In the genomic region with DNA sequence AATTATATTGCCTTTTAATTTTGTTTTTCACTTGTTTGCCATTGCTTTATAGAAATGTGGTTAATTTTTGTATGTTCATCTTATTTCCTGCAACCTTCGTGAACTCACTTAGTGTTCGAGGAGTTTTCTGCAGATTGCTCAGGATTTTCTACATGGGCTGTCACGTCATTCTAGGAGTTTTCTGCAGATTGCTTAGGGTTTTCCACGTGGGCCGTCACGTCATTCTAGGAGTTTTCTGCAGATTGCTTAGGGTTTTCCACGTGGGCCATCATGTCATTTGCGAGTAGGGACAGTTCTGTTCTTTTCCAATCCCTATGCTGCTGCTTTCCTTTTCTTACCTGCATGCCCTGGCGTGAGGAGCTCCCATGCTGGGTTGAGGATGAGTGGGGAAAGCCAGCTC, we compare ENCODE assay signal across 7 cellular contexts.
DNase-seq lines count a peak whose midpoint lies in the region; ATAC-seq, FAIRE-seq and TF ChIP-seq lines count a peak whose summit lies in the region.
"Not testable (repeated sequence)": the region's sequence is repeated elsewhere in the genome, so short reads cannot be mapped to it uniquely, and the experiment has no call there.

No MANE protein-coding gene starts in this region.

- not testable (repeated sequence) for H3K23ac ChIP-seq in H1 (ENCODE audit: insufficient read length)

- not testable (repeated sequence) for H4K20me1 ChIP-seq in GM23338 (replicated peaks; ENCODE audit: insufficient read depth); K562 (replicated peaks; ENCODE audit: control insufficient read depth, insufficient read depth, low read length); H1 (replicated peaks in 1 of 2; ENCODE audit: control insufficient read depth in 1 of 2, insufficient read depth in 2 of 2, low read length in 2 of 2); endothelial cell of umbilical vein (replicated peaks; ENCODE audit: control insufficient read depth, extremely low read depth, insufficient read depth, low read length); HepG2 (ENCODE audit: insufficient read depth, low read length)

- not testable (repeated sequence) for H3K27me3 ChIP-seq in GM23338 (ENCODE audit: insufficient read depth); K562 (ENCODE audit: control insufficient read depth in 2 of 2, insufficient read depth in 2 of 2, low read length in 2 of 2); H1 (replicated peaks in 1 of 4; ENCODE audit: control insufficient read depth in 3 of 4, extremely low read depth in 1 of 4, insufficient read depth in 3 of 4, low read length in 3 of 4); endothelial cell of umbilical vein (ENCODE audit: control insufficient read depth in 2 of 2, insufficient read depth in 2 of 2, low read length in 2 of 2)
- peaks cover 0 to 27% of the 10 kb centered on the region in 2 experiments; a peak in 4 of 5 replicates for H3K27me3 ChIP-seq in HepG2 (ENCODE audit: control insufficient read depth in 1 of 2, insufficient read depth in 2 of 2, low read length in 2 of 2)

- not testable (repeated sequence) for H3K27ac ChIP-seq in GM23338 (ENCODE audit: low read depth); K562 (ENCODE audit: extremely low read depth, low read depth, low read length); H1 (ENCODE audit: low read depth, low read length); endothelial cell of umbilical vein (ENCODE audit: insufficient read depth, low read depth, low read length); HepG2 (ENCODE audit: extremely low read length, insufficient read depth, low read length)
- peak overlapping the region; percentile 28 for H3K27ac ChIP-seq in KOPT-K1 (ENCODE audit: low read depth, low read length, poor library complexity, severe bottlenecking)

- H3K36me3 ChIP-seq in GM23338 (ENCODE audit: insufficient read depth); KOPT-K1 (ENCODE audit: insufficient read depth, low read length); K562 (ENCODE audit: control insufficient read depth, insufficient read depth, low read length); H1 (ENCODE audit: control insufficient read depth in 2 of 4, insufficient read depth in 4 of 4, low read length in 3 of 4); endothelial cell of umbilical vein (ENCODE audit: control insufficient read depth in 2 of 2, extremely low read depth in 1 of 2, insufficient read depth in 2 of 2, low read length in 2 of 2); HepG2 (replicated peaks in 1 of 2; ENCODE audit: control insufficient read depth in 1 of 2, insufficient read depth in 2 of 2, low read length in 2 of 2): not testable (repeated sequence)

- H3K4me3 ChIP-seq in GM23338; K562; H1 (ENCODE audit: extremely low read depth in 1 of 4, insufficient read depth in 2 of 4, low read depth in 3 of 4, low read length in 4 of 4); endothelial cell of umbilical vein (replicated peaks in 1 of 3; ENCODE audit: insufficient read depth in 1 of 3, low read depth in 1 of 3, low read length in 3 of 3); HepG2 (replicated peaks in 1 of 3; ENCODE audit: insufficient read depth in 1 of 3, low read depth in 2 of 3, low read length in 3 of 3): not testable (repeated sequence)

- H4K5ac ChIP-seq in H1 (ENCODE audit: insufficient read length, low read depth, low read length), result not testable (repeated sequence)

- TF ChIP-seq EP300 in K562 (IDR thresholded peaks at IDR 0.05; ENCODE audit: low read length); H1 (IDR thresholded peaks at IDR 0.05; ENCODE audit: borderline replicate concordance in 1 of 2, low read depth in 2 of 2, low read length in 2 of 2); HepG2 (IDR thresholded peaks at IDR 0.05; ENCODE audit: low read depth in 2 of 2, low read length in 2 of 2); HepG2 (CRISPR knock-in tag; IDR thresholded peaks at IDR 0.05; ENCODE audit: borderline replicate concordance): not testable (repeated sequence)

- not testable (repeated sequence) for H3K36me3 Mint-ChIP-seq in GM23338 (ENCODE audit: low read depth); progenitor cell of endocrine pancreas (ENCODE audit: insufficient read depth)

- TF ChIP-seq RAD21 in K562 (CRISPR knock-in tag; conservative IDR thresholded peaks at IDR 0.05 in 1 of 2, IDR thresholded peaks at IDR 0.05 in 1 of 2); H1 (IDR thresholded peaks at IDR 0.05 in 1 of 2, conservative IDR thresholded peaks at IDR 0.05 in 1 of 2; ENCODE audit: low read depth in 2 of 2, low read length in 2 of 2); HepG2 (CRISPR knock-in tag; IDR thresholded peaks at IDR 0.05): not testable (repeated sequence)

- H2AFZ ChIP-seq in GM23338; K562 (ENCODE audit: low read depth, low read length); H1 (ENCODE audit: low read length); endothelial cell of umbilical vein (ENCODE audit: low read depth, low read length); HepG2 (ENCODE audit: low read length): not testable (repeated sequence)

- H3K79me2 ChIP-seq in GM23338 (replicated peaks; ENCODE audit: insufficient read depth); K562 (ENCODE audit: control insufficient read depth, insufficient read depth, low read length); H1 (ENCODE audit: control insufficient read depth in 1 of 2, insufficient read depth in 2 of 2, low read length in 2 of 2); endothelial cell of umbilical vein (ENCODE audit: control insufficient read depth, insufficient read depth, low read length); HepG2 (ENCODE audit: insufficient read depth, low read length): not testable (repeated sequence)

- in situ Hi-C loops in K562 (cut with MboI); HepG2 (cut with HindIII; ENCODE audit: extremely low pct_ligation_motif_present, low pct_unique_long_range_greater_than_20kb): not testable (repeated sequence)

- CTCF ChIA-PET in K562 (lab: Yijun Ruan, JAX; ENCODE audit: low intra/inter-chr PET ratio); endothelial cell of umbilical vein (lab: Charles Lee); HepG2 (lab: Yijun Ruan, JAX; ENCODE audit: low intra/inter-chr PET ratio, low total read pairs): not testable (repeated sequence)
- CTCF ChIA-PET in H1 (lab: Charles Lee; ENCODE audit: partially characterized antibody), result interaction anchor here (0.9 kb wide), 1 partner anchor 22 kb away, joined by 3 read pairs; no protein-coding TSS in a partner anchor

- H3K27ac Mint-ChIP-seq in GM23338, result not testable (repeated sequence)
- peak overlapping the region; percentile 53 for H3K27ac Mint-ChIP-seq in progenitor cell of endocrine pancreas

- not testable (repeated sequence) for BruUV-seq in K562 (replicated peaks; lab: Mats Ljungman, UMichigan); endothelial cell of umbilical vein (replicated peaks; lab: Mats Ljungman, UMichigan); HepG2 (replicated peaks; lab: Mats Ljungman, UMichigan)

- dilution Hi-C loops in endothelial cell of umbilical vein (cut with MboI; ENCODE audit: extremely low pct_ligation_motif_present, low sequenced_read_pairs), result not testable (repeated sequence)

- FAIRE-seq in K562 (lab: Jason Lieb, UNC) (peak; percentile 46), H1 (lab: Jason Lieb, UNC) (peak; percentile 90), endothelial cell of umbilical vein (lab: Jason Lieb, UNC) (peak; percentile 70), HepG2 (lab: Jason Lieb, UNC) (peak; percentile 30)

- WGBS in K562 (ENCODE audit: insufficient coverage, low coverage, missing lambda C conversion rate), result 6% methylated on average over 8 of the region's 9 CpGs
- 75% methylated on average over 9 of the region's 9 CpGs; no CpG with 5 or more reads in 1 of the 2 experiments for WGBS in H1 (ENCODE audit: extremely low coverage in 1 of 2, insufficient coverage in 1 of 2, insufficient read length in 1 of 2, insufficient replicate concordance in 2 of 2, low coverage in 1 of 2, low lambda C conversion rate in 2 of 2, missing lambda C conversion rate in 1 of 2), 2 experiments
- WGBS in HepG2 (ENCODE audit: low lambda C conversion rate), result 30% methylated on average over 9 of the region's 9 CpGs

- not testable (repeated sequence) for H3K79me1 ChIP-seq in H1 (ENCODE audit: low read depth, low read length)

- ATAC-seq in GM23338, result 0 out of 3 replicates have a peak, but pooled peaks have one; percentile 10
- ATAC-seq in K562, HepG2: not testable (repeated sequence)

- not testable (repeated sequence) for H2BK12ac ChIP-seq in H1 (ENCODE audit: low read depth, low read length)

- POLR2A ChIA-PET in K562 (lab: Yijun Ruan, JAX); H1 (lab: Charles Lee; ENCODE audit: partially characterized antibody); endothelial cell of umbilical vein (lab: Charles Lee); HepG2 (lab: Yijun Ruan, JAX): not testable (repeated sequence)

- H3K56ac ChIP-seq in H1 (replicated peaks; ENCODE audit: insufficient read length, low read depth, low read length), result not testable (repeated sequence)

- H4K8ac ChIP-seq in H1 (ENCODE audit: extremely low read depth, insufficient read depth, low read length), result not testable (repeated sequence)

- not testable (repeated sequence) for H3K4me1 ChIP-seq in GM23338 (ENCODE audit: insufficient read depth); H1 (replicated peaks in 1 of 4; ENCODE audit: control insufficient read depth in 3 of 4, insufficient read depth in 4 of 4, low read length in 3 of 4); endothelial cell of umbilical vein (ENCODE audit: control insufficient read depth, extremely low read depth, insufficient read depth, low read length)
- H3K4me1 ChIP-seq in K562 (replicated peaks in 1 of 2; ENCODE audit: control insufficient read depth in 2 of 2, insufficient read depth in 2 of 2, low read length in 2 of 2) (peaks cover 0 to 11% of the 10 kb centered on the region in 2 experiments; a peak in 3 of 5 replicates), HepG2 (ENCODE audit: insufficient read depth, low read length) (peaks cover 39% of the 10 kb centered on the region)

- H3K9me1 ChIP-seq in K562 (ENCODE audit: control insufficient read depth, insufficient read depth, low read length); endothelial cell of umbilical vein (replicated peaks; ENCODE audit: control insufficient read depth, extremely low read depth, insufficient read depth, low read length): not testable (repeated sequence)

- DNase-seq in GM23338 (ENCODE audit: low spot score); K562 (ENCODE audit: extremely low read depth in 1 of 4, low spot score in 3 of 4); H1 (ENCODE audit: low read depth in 1 of 2, low spot score in 2 of 2); endothelial cell of umbilical vein (ENCODE audit: low read depth, low spot score); HepG2 (ENCODE audit: low spot score); progenitor cell of endocrine pancreas (ENCODE audit: low spot score, unreplicated experiment): not testable (repeated sequence)

- H2BK20ac ChIP-seq in H1 (ENCODE audit: low read length), result not testable (repeated sequence)

- H3K9me2 ChIP-seq in GM23338 (ENCODE audit: insufficient read depth), result not testable (repeated sequence)

- not testable (repeated sequence) for H3K4me2 ChIP-seq in GM23338; K562 (ENCODE audit: insufficient read depth, low read length); H1 (ENCODE audit: insufficient read depth in 1 of 2, low read depth in 2 of 2, low read length in 2 of 2); endothelial cell of umbilical vein (ENCODE audit: insufficient read depth, low read length); HepG2 (ENCODE audit: low read depth, low read length)

- not testable (repeated sequence) for H3K4ac ChIP-seq in H1 (replicated peaks; ENCODE audit: insufficient read length, low read depth, low read length)

- not testable (repeated sequence) for H4K91ac ChIP-seq in H1 (replicated peaks; ENCODE audit: insufficient read length, low read length)

- H3K9ac ChIP-seq in K562 (ENCODE audit: insufficient read depth in 1 of 2, low read depth in 2 of 2, low read length in 2 of 2); H1 (replicated peaks in 1 of 4; ENCODE audit: extremely low read depth in 1 of 4, low read depth in 3 of 4, low read length in 3 of 4); endothelial cell of umbilical vein (replicated peaks; ENCODE audit: extremely low read depth, insufficient read depth, low read length); HepG2 (ENCODE audit: insufficient read depth, low read depth, low read length): not testable (repeated sequence)

- H3K14ac ChIP-seq in H1 (ENCODE audit: insufficient read length), result not testable (repeated sequence)

- H2BK120ac ChIP-seq in H1 (replicated peaks; ENCODE audit: low read depth, low read length), result not testable (repeated sequence)

- not testable (repeated sequence) for H3K23me2 ChIP-seq in H1 (ENCODE audit: low read depth, low read length)

- not testable (repeated sequence) for TF ChIP-seq POLR2A in K562 (conservative IDR thresholded peaks at IDR 0.05); H1 (IDR thresholded peaks at IDR 0.05; ENCODE audit: control extremely low read depth in 1 of 2, low read depth in 2 of 2, low read length in 2 of 2); endothelial cell of umbilical vein (IDR thresholded peaks at IDR 0.05; ENCODE audit: low read depth, low read length); HepG2 (IDR thresholded peaks at IDR 0.05; ENCODE audit: insufficient read depth in 1 of 2, low read depth in 2 of 2, low read length in 2 of 2)

- not testable (repeated sequence) for H2BK15ac ChIP-seq in H1 (ENCODE audit: low read length)

- not testable (repeated sequence) for H2BK5ac ChIP-seq in H1 (ENCODE audit: low read depth, low read length)

- not testable (repeated sequence) for H2AK5ac ChIP-seq in H1 (ENCODE audit: low read depth, low read length)

- not testable (repeated sequence) for H3K9me3 ChIP-seq in KOPT-K1 (ENCODE audit: insufficient read depth, low read length, poor library complexity, severe bottlenecking); K562 (replicated peaks; ENCODE audit: control insufficient read depth, insufficient read depth, low read depth, low read length); H1 (ENCODE audit: insufficient read depth in 2 of 2, low read depth in 1 of 2, low read length in 1 of 2); endothelial cell of umbilical vein (replicated peaks; ENCODE audit: control insufficient read depth, insufficient read depth, low read length); HepG2 (ENCODE audit: low read length)

- TF ChIP-seq CTCF in GM23338 (conservative IDR thresholded peaks at IDR 0.05; ENCODE audit: low read depth in 2 of 2); K562 (IDR thresholded peaks at IDR 0.05 in 2 of 3, conservative IDR thresholded peaks at IDR 0.05 in 1 of 3; ENCODE audit: insufficient read depth in 2 of 3, low read depth in 1 of 3, low read length in 3 of 3); H1 (IDR thresholded peaks at IDR 0.05; ENCODE audit: control extremely low read depth in 1 of 3, insufficient read depth in 1 of 3, low read depth in 1 of 3, low read length in 3 of 3); endothelial cell of umbilical vein (IDR thresholded peaks at IDR 0.05; ENCODE audit: extremely low read depth in 1 of 2, insufficient read depth in 1 of 2, low read depth in 1 of 2, low read length in 2 of 2); HepG2 (CRISPR knock-in tag; IDR thresholded peaks at IDR 0.05); progenitor cell of endocrine pancreas (IDR thresholded peaks at IDR 0.05; ENCODE audit: unreplicated experiment): not testable (repeated sequence)

- not testable (repeated sequence) for H3K9me3 Mint-ChIP-seq in GM23338; progenitor cell of endocrine pancreas (ENCODE audit: low read depth)

- H3K4me1 Mint-ChIP-seq in GM23338, result not testable (repeated sequence)
- peaks cover 42% of the 10 kb centered on the region for H3K4me1 Mint-ChIP-seq in progenitor cell of endocrine pancreas (ENCODE audit: low read depth)

- not testable (repeated sequence) for H3K4me3 Mint-ChIP-seq in GM23338; progenitor cell of endocrine pancreas (ENCODE audit: low read depth)

- intact Hi-C loops in K562 (cut with micrococcal nuclease); endothelial cell of umbilical vein (cut with micrococcal nuclease); HepG2 (cut with micrococcal nuclease; ENCODE audit: unreplicated experiment): not testable (repeated sequence)

- H3F3A ChIP-seq in GM23338 (replicated peaks; ENCODE audit: low read depth), result not testable (repeated sequence)

- not testable (repeated sequence) for H3K27me3 Mint-ChIP-seq in GM23338 (ENCODE audit: insufficient read depth, low read depth, poor library complexity); progenitor cell of endocrine pancreas

- not testable (repeated sequence) for H3K18ac ChIP-seq in H1 (ENCODE audit: extremely low read depth, low read length)
